Comparison of ENCODE assay signal across 2 cellular contexts in genomic region chr1:145892486-145893087, GRCh38.
TF ChIP-seq lines count a peak whose summit lies in the region.

No MANE protein-coding gene starts in this region.

TF ChIP-seq in GM23338, 12 proteins besides CTCF, POLR2A, EP300 and RAD21:
- TF ChIP-seq EZH2 (IDR thresholded peaks at IDR 0.05; ENCODE audit: low read depth, unreplicated experiment) = peak; percentile 26
- no peak for TF ChIP-seq JUNB (IDR thresholded peaks at IDR 0.05; ENCODE audit: unreplicated experiment)
- no peak for TF ChIP-seq EZH2phosphoT487 (IDR thresholded peaks at IDR 0.05; ENCODE audit: unreplicated experiment)
- TF ChIP-seq POLR2AphosphoS5 (IDR thresholded peaks at IDR 0.05; ENCODE audit: low read depth) = no peak
- TF ChIP-seq REST (IDR thresholded peaks at IDR 0.05; ENCODE audit: unreplicated experiment) = no peak
- TF ChIP-seq STAT1 (IDR thresholded peaks at IDR 0.05; ENCODE audit: unreplicated experiment) = no peak
- no peak for TF ChIP-seq CREB1 (CRISPR knock-in tag; IDR thresholded peaks at IDR 0.05; ENCODE audit: low read depth)
- TF ChIP-seq ZNF114 (CRISPR knock-in tag; IDR thresholded peaks at IDR 0.05) = no peak
TF ChIP-seq in GM23338: peak in this region for 1.

TF ChIP-seq in WTC11, 78 proteins besides CTCF, POLR2A, EP300 and RAD21:
- no peak for TF ChIP-seq USF2 (CRISPR knock-in tag; IDR thresholded peaks at IDR 0.05)
- no peak for TF ChIP-seq E2F1 (CRISPR knock-in tag; IDR thresholded peaks at IDR 0.05)
- no peak for TF ChIP-seq ZNF219 (CRISPR knock-in tag; IDR thresholded peaks at IDR 0.05; ENCODE audit: borderline replicate concordance)
- no peak for TF ChIP-seq ERG (CRISPR knock-in tag; IDR thresholded peaks at IDR 0.05)
- no peak for TF ChIP-seq TEAD4 (CRISPR knock-in tag; IDR thresholded peaks at IDR 0.05)
- TF ChIP-seq FOXP1 (CRISPR knock-in tag; IDR thresholded peaks at IDR 0.05; ENCODE audit: borderline replicate concordance) = no peak
- no peak for TF ChIP-seq AR (CRISPR knock-in tag; IDR thresholded peaks at IDR 0.05)
- no peak for TF ChIP-seq NR1H2 (CRISPR knock-in tag; IDR thresholded peaks at IDR 0.05)
- TF ChIP-seq NR3C1 (CRISPR knock-in tag; conservative IDR thresholded peaks at IDR 0.05; ENCODE audit: low read depth) = no peak
- TF ChIP-seq NFATC4 (CRISPR knock-in tag; IDR thresholded peaks at IDR 0.05) = no peak
- TF ChIP-seq AFF4 (CRISPR knock-in tag; IDR thresholded peaks at IDR 0.05; ENCODE audit: borderline replicate concordance) = no peak
- TF ChIP-seq CBFB (CRISPR knock-in tag; IDR thresholded peaks at IDR 0.05; ENCODE audit: low read depth) = no peak
- no peak for TF ChIP-seq HMGXB4 (CRISPR knock-in tag; IDR thresholded peaks at IDR 0.05)
- TF ChIP-seq KAT7 (CRISPR knock-in tag; IDR thresholded peaks at IDR 0.05; ENCODE audit: borderline replicate concordance) = no peak
- TF ChIP-seq NFE2L1 (CRISPR knock-in tag; IDR thresholded peaks at IDR 0.05) = no peak
- no peak for TF ChIP-seq ZNF671 (CRISPR knock-in tag; IDR thresholded peaks at IDR 0.05)
